ENCODE assay signal across 22 cellular contexts in genomic region chr14:74142523-74142922, GRCh38. TPM values are rescaled to one million over a fixed set of nuclear protein-coding genes. Genes with fewer than 3 reads are reported as not detected.
DNase-seq lines count a peak whose midpoint lies in the region; ATAC-seq, FAIRE-seq and TF ChIP-seq lines count a peak whose summit lies in the region.
"Had no signal": no experiment of that assay in that cellular context is flagged by ENCODE, and none has a peak within 500 bp of the region (broad histone marks: within the 10 kb centered on the region; RNA-seq: fewer than 3 reads in every experiment).

No MANE protein-coding gene starts in this region.

- POLR2A ChIA-PET in HepG2 (lab: Yijun Ruan, JAX), result no interaction called here

- H3K4me3 Mint-ChIP-seq in stimulated activated effector memory CD8-positive, alpha-beta T cell treated with anti-CD3 and anti-CD28 coated beads, Interleukin-12 subunit alpha, Interleukin-12 subunit beta, amount 100 ng/mL, for 72 hours, result no peak overlapping the region

- TF ChIP-seq RAD21 in HepG2 (CRISPR knock-in tag; IDR thresholded peaks at IDR 0.05), result no peak

- peaks cover 18% of the 10 kb centered on the region for H3K4me1 Mint-ChIP-seq in stimulated activated effector memory CD8-positive, alpha-beta T cell treated with anti-CD3 and anti-CD28 coated beads, Interleukin-12 subunit alpha, Interleukin-12 subunit beta, amount 100 ng/mL, for 72 hours

- H3K4me3 ChIP-seq in HFF-Myc (replicated peaks; ENCODE audit: low read depth, low read length) (no peak overlapping the region), HepG2 (replicated peaks in 1 of 3; ENCODE audit: insufficient read depth in 1 of 3, low read depth in 2 of 3, low read length in 3 of 3) (no peak overlapping the region), small intestine (ENCODE audit: low read depth in 1 of 2, low read length in 2 of 2) (no peak overlapping the region)

- no peak overlapping the region for H3K27ac Mint-ChIP-seq in stimulated activated effector memory CD8-positive, alpha-beta T cell treated with anti-CD3 and anti-CD28 coated beads, Interleukin-12 subunit alpha, Interleukin-12 subunit beta, amount 100 ng/mL, for 72 hours

- in situ Hi-C loops in HepG2 (cut with HindIII; ENCODE audit: extremely low pct_ligation_motif_present, low pct_unique_long_range_greater_than_20kb), result no loop called here

- H3K27me3 ChIP-seq in HepG2 (ENCODE audit: control insufficient read depth in 1 of 2, insufficient read depth in 2 of 2, low read length in 2 of 2) (no peaks in the 10 kb centered on the region), small intestine (ENCODE audit: control insufficient read depth in 2 of 2, insufficient read depth in 2 of 2, low read length in 2 of 2) (no peaks in the 10 kb centered on the region)

- no peak overlapping the region for H2AFZ ChIP-seq in HepG2 (ENCODE audit: low read length)

- H3K9ac ChIP-seq in HepG2 (ENCODE audit: insufficient read depth, low read depth, low read length), result no peak overlapping the region

- no peaks in the 10 kb centered on the region for H4K20me1 ChIP-seq in HepG2 (ENCODE audit: insufficient read depth, low read length)

- FAIRE-seq in endometrium (lab: Jason Lieb, UNC) (peak; percentile 97), HepG2 (lab: Jason Lieb, UNC) (no peak), small intestine (lab: Jason Lieb, UNC) (no peak)
- FAIRE-seq: H54 had no signal

- intact Hi-C loops in HepG2 (cut with micrococcal nuclease; ENCODE audit: unreplicated experiment), result no loop called here

- H3K36me3 ChIP-seq in HepG2 (replicated peaks in 1 of 2; ENCODE audit: control insufficient read depth in 1 of 2, insufficient read depth in 2 of 2, low read length in 2 of 2) (no peaks in the 10 kb centered on the region), small intestine (ENCODE audit: control insufficient read depth in 2 of 2, insufficient read depth in 2 of 2, low read length in 2 of 2) (peaks cover 0 to 2% of the 10 kb centered on the region in 2 donors)

- TF ChIP-seq CTCF in HFF-Myc (IDR thresholded peaks at IDR 0.05; ENCODE audit: low read depth, low read length, missing control alignments), result no peak
- TF ChIP-seq CTCF in HepG2 (CRISPR knock-in tag; IDR thresholded peaks at IDR 0.05), result no peak

- no TSS peak for BruUV-seq in HepG2 (replicated peaks; lab: Mats Ljungman, UMichigan)

- no peak for TF ChIP-seq POLR2A in HepG2 (IDR thresholded peaks at IDR 0.05; ENCODE audit: insufficient read depth in 1 of 2, low read depth in 2 of 2, low read length in 2 of 2)

- H3K4me1 ChIP-seq in HepG2 (ENCODE audit: insufficient read depth, low read length), result peaks cover 40% of the 10 kb centered on the region
- H3K4me1 ChIP-seq in small intestine (ENCODE audit: control insufficient read depth in 2 of 2, insufficient read depth in 1 of 2, low read depth in 1 of 2, low read length in 1 of 2), result peaks cover 4 to 7% of the 10 kb centered on the region in 2 donors

- no peaks in the 10 kb centered on the region for H3K79me2 ChIP-seq in HepG2 (ENCODE audit: insufficient read depth, low read length)

- H3K27ac ChIP-seq in HepG2 (ENCODE audit: extremely low read length, insufficient read depth, low read length) (peak overlapping the region; percentile 48), small intestine (ENCODE audit: low read depth in 1 of 2, low read length in 1 of 2) (no peak overlapping the region)
- H3K27ac ChIP-seq: RWPE1 had no signal

- CTCF ChIA-PET in HepG2 (lab: Yijun Ruan, JAX; ENCODE audit: low intra/inter-chr PET ratio, low total read pairs), result no interaction called here

- H3K9me3 ChIP-seq in HepG2 (ENCODE audit: low read length), result no peaks in the 10 kb centered on the region
- no peaks in the 10 kb centered on the region for H3K9me3 ChIP-seq in small intestine (ENCODE audit: control insufficient read depth, low read depth)

- no peak overlapping the region for H3K4me2 ChIP-seq in HepG2 (ENCODE audit: low read depth, low read length)

- H3K9me3 Mint-ChIP-seq in stimulated activated effector memory CD8-positive, alpha-beta T cell treated with anti-CD3 and anti-CD28 coated beads, Interleukin-12 subunit alpha, Interleukin-12 subunit beta, amount 100 ng/mL, for 72 hours, result no peaks in the 10 kb centered on the region

- 79% methylated on average over 4 of the region's 4 CpGs for WGBS in HepG2 (ENCODE audit: low lambda C conversion rate)
- 25 to 59% (median 45%) methylated on average over 4 of the region's 4 CpGs for WGBS in small intestine, 3 donors

- H3K36me3 Mint-ChIP-seq in stimulated activated effector memory CD8-positive, alpha-beta T cell treated with anti-CD3 and anti-CD28 coated beads, Interleukin-12 subunit alpha, Interleukin-12 subunit beta, amount 100 ng/mL, for 72 hours, result no peaks in the 10 kb centered on the region

- DNase-seq in HFF-Myc (ENCODE audit: extremely low read depth, low read depth) (peak; percentile 5), HepG2 (ENCODE audit: low spot score) (no peak), small intestine (peak; percentile 54), globus pallidus (ENCODE audit: low spot score) (no peak)
- DNase-seq in stimulated activated effector memory CD8-positive, alpha-beta T cell treated with anti-CD3 and anti-CD28 coated beads, Interleukin-12 subunit alpha, Interleukin-12 subunit beta, amount 100 ng/mL, for 72 hours (ENCODE audit: low spot score in 2 of 2), result no peak
- DNase-seq: Calu3, DND-41, KBM-7, MM.1S, NCI-H1048, NCI-H1417, NCI-H187, NCI-H2081 treated with DMSO at 0.1 percent for 48 hours, NCI-H2171, NCI-H226, NCI-H510A, NCI-H69, SHP77 had no signal

- TF ChIP-seq EP300 in HepG2 (IDR thresholded peaks at IDR 0.05; ENCODE audit: low read depth in 2 of 2, low read length in 2 of 2) (no peak), HepG2 (CRISPR knock-in tag; IDR thresholded peaks at IDR 0.05; ENCODE audit: borderline replicate concordance) (no peak)

- ATAC-seq in HepG2, result no peak
- ATAC-seq in GM21786 (IDR thresholded peaks at IDR 0.05; ENCODE audit: unreplicated experiment), result no peak
- no peak for ATAC-seq in stimulated activated effector memory CD8-positive, alpha-beta T cell treated with anti-CD3 and anti-CD28 coated beads, Interleukin-12 subunit alpha, Interleukin-12 subunit beta, amount 100 ng/mL, for 72 hours

TF ChIP-seq in HepG2, 621 proteins besides CTCF, POLR2A, EP300 and RAD21 (continues in another document):
- peak; percentile 46; the same call in 1 of the 2 replicates for TF ChIP-seq HNF4A (CRISPR knock-in tag; IDR thresholded peaks at IDR 0.05)

RNA-seq across cellular contexts. Expression of gene LIN52, which starts 57.8 kb away (rescaled TPM):
- 23.3 and 30.8 TPM in 2 replicates for total RNA-seq in HepG2 (2016; rRNA removed; fragmentation: Illumina TruSeq; extraction: Trizol)
- 4.7 and 6.4 TPM in 2 replicates for total RNA-seq in HepG2 (2016; cell fraction: cytosol; rRNA removed; fragmentation: Illumina TruSeq; extraction: Trizol; ENCODE audit: low read depth)
- 24.3 and 31.4 TPM in 2 replicates for total RNA-seq in HepG2 (2016; cell fraction: insoluble cytoplasmic fraction; rRNA removed; fragmentation: Illumina TruSeq; extraction: Trizol)
- 15.5 and 17.5 TPM in 2 replicates for total RNA-seq in HepG2 (2016; cell fraction: membrane; rRNA removed; fragmentation: Illumina TruSeq; extraction: Trizol)
- total RNA-seq in HepG2 (2016; cell fraction: nucleus; rRNA removed; fragmentation: Illumina TruSeq; extraction: Trizol), result 14.2 and 14.4 TPM in 2 replicates
- 8.8 and 11.4 TPM in 2 replicates for polyA plus RNA-seq in HepG2 (2011; rRNA removed)
- polyA plus RNA-seq in HepG2 (2011; cell fraction: cytosol; rRNA removed), result 6.4 and 7.9 TPM in 2 replicates
- 2.7 and 3.3 TPM in 2 replicates for polyA plus RNA-seq in HepG2 (2011; cell fraction: nucleus; rRNA removed)
- 6.1 and 7.8 TPM in 2 replicates for polyA plus RNA-seq in HepG2 (2012)
- 2.0 and 2.3 TPM in 2 replicates for polyA plus RNA-seq in HepG2 (2016; cell fraction: cytosol; fragmentation: Illumina TruSeq; extraction: Trizol; ENCODE audit: low read depth)
- polyA plus RNA-seq in HepG2 (2016; cell fraction: insoluble cytoplasmic fraction; fragmentation: Illumina TruSeq; extraction: Trizol; ENCODE audit: low read depth), result 27.2 and 31.1 TPM in 2 replicates
- polyA plus RNA-seq in HepG2 (2016; cell fraction: membrane; fragmentation: Illumina TruSeq; extraction: Trizol; ENCODE audit: low read depth), result 7.5 and 8.9 TPM in 2 replicates
- 15.2 and 16.2 TPM in 2 replicates for polyA plus RNA-seq in HepG2 (2016; cell fraction: nucleus; fragmentation: Illumina TruSeq; extraction: Trizol; ENCODE audit: insufficient read depth, low read depth)
- polyA minus RNA-seq in HepG2 (2011; rRNA and poly(A)+ RNA removed; ENCODE audit: low replicate concordance), result 15.3 and 20.7 TPM in 2 replicates
- 4.3 and 7.2 TPM in 2 replicates for polyA minus RNA-seq in HepG2 (2011; cell fraction: cytosol; rRNA and poly(A)+ RNA removed)
- polyA minus RNA-seq in HepG2 (2011; cell fraction: nucleus; rRNA and poly(A)+ RNA removed), result 8.8 and 10.3 TPM in 2 replicates
- 10 to 100 TPM in 2 of 3 donors, 1 to 10 TPM in 1; 6.1 to 22.1 (median 11.3) TPM for polyA plus RNA-seq in small intestine

RNA-seq across cellular contexts. Expression of gene ALDH6A1, which starts 58.3 kb away (rescaled TPM):
- total RNA-seq in HepG2 (2016; rRNA removed; fragmentation: Illumina TruSeq; extraction: Trizol), result 49.9 and 71.6 TPM in 2 replicates
- 2.8 and 3.1 TPM in 2 replicates for total RNA-seq in HepG2 (2016; cell fraction: cytosol; rRNA removed; fragmentation: Illumina TruSeq; extraction: Trizol; ENCODE audit: low read depth)
- 48.5 and 65.6 TPM in 2 replicates for total RNA-seq in HepG2 (2016; cell fraction: insoluble cytoplasmic fraction; rRNA removed; fragmentation: Illumina TruSeq; extraction: Trizol)
- total RNA-seq in HepG2 (2016; cell fraction: membrane; rRNA removed; fragmentation: Illumina TruSeq; extraction: Trizol), result 7.8 and 9.3 TPM in 2 replicates
- 23.1 and 25.7 TPM in 2 replicates for total RNA-seq in HepG2 (2016; cell fraction: nucleus; rRNA removed; fragmentation: Illumina TruSeq; extraction: Trizol)
- polyA plus RNA-seq in HepG2 (2011; rRNA removed), result 18.5 and 26.9 TPM in 2 replicates
- polyA plus RNA-seq in HepG2 (2011; cell fraction: cytosol; rRNA removed), result 14.8 and 16.9 TPM in 2 replicates
- 6.1 and 8.5 TPM in 2 replicates for polyA plus RNA-seq in HepG2 (2011; cell fraction: nucleus; rRNA removed)
- polyA plus RNA-seq in HepG2 (2012), result 6.4 and 21.1 TPM in 2 replicates
- 1.5 and 1.9 TPM in 2 replicates for polyA plus RNA-seq in HepG2 (2016; cell fraction: cytosol; fragmentation: Illumina TruSeq; extraction: Trizol; ENCODE audit: low read depth)
- polyA plus RNA-seq in HepG2 (2016; cell fraction: insoluble cytoplasmic fraction; fragmentation: Illumina TruSeq; extraction: Trizol; ENCODE audit: low read depth), result 41.3 and 47.7 TPM in 2 replicates
- 3.2 and 3.8 TPM in 2 replicates for polyA plus RNA-seq in HepG2 (2016; cell fraction: membrane; fragmentation: Illumina TruSeq; extraction: Trizol; ENCODE audit: low read depth)
- polyA plus RNA-seq in HepG2 (2016; cell fraction: nucleus; fragmentation: Illumina TruSeq; extraction: Trizol; ENCODE audit: insufficient read depth, low read depth), result 18.3 and 21.1 TPM in 2 replicates
- 14.9 and 55.6 TPM in 2 replicates for polyA minus RNA-seq in HepG2 (2011; rRNA and poly(A)+ RNA removed; ENCODE audit: low replicate concordance)
- 25.7 and 29.4 TPM in 2 replicates for polyA minus RNA-seq in HepG2 (2011; cell fraction: cytosol; rRNA and poly(A)+ RNA removed)
- 14.8 and 18.8 TPM in 2 replicates for polyA minus RNA-seq in HepG2 (2011; cell fraction: nucleus; rRNA and poly(A)+ RNA removed)
- 10 to 100 TPM; 15.8 to 56.4 (median 20.8) TPM for polyA plus RNA-seq in small intestine

Comparison
In these comparisons a context has a peak if more than half of its experiments do, and no peak if none do; other contexts are left out.
1. DNase-seq: peak in HFF-Myc (single experiment) and small intestine (single experiment); none in HepG2 (single experiment), stimulated activated effector memory CD8-positive, alpha-beta T cell treated with anti-CD3 and anti-CD28 coated beads, Interleukin-12 subunit alpha, Interleukin-12 subunit beta, amount 100 ng/mL, for 72 hours (0 of 2) and globus pallidus (single experiment).